ENCODE assay signal across 8 cellular contexts in the genomic region with DNA sequence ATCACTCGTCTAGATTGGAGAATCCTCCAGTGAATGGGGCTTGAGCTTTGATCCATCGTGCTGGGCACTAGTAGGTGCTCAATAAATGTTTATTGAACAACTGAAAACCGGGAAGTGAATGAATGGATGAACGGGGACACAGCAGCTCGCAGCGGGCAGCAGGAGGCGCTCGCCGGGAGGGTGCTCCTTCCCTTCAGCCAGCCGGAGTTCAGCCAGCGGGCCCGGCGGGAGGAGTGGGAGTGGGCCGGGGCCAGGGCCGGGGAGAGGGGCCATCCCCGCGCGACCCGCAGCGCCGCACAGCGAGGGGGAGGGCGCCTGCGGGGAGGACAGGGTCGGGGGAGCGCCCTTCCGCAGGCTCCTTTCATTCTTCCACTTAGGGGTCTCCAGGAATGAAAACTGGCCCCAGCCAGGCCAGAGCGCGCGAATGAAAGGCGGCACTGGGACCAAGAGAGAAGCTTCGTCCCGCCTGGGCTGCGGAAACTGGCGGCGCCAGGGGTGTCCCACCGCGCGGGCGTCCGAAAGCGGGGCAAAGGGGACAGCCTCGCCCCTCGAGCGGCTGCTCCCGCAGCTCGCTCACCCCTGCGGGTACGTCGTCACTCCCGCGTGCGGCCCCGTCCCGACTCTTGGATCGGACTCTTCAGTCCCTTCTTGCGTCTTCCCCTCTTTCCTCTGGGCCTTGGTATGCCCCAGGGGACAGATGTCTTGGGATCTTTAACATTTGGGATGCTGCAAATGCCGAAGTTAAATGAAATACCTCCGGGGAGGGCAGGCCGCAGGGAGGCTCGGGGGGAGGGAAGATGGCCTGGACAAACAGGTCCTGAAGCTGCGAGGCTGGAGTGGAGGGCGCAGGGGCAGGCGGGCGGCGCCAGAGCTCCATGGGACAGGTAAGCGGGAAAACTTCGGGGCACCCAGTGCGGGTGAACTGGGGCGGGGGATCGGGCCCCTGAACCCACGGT. TPM values are rescaled to one million over a fixed set of nuclear protein-coding genes. Genes with fewer than 3 reads are reported as not detected.
A peak's percentile ranks its signal among the peaks of the same experiment; 100 is the strongest.
DNase-seq lines count a peak whose midpoint lies in the region; ATAC-seq and TF ChIP-seq lines count a peak whose summit lies in the region.

No MANE protein-coding gene starts in this region.

- H3K9me3 Mint-ChIP-seq in activated naive CD4-positive, alpha-beta T cell treated with anti-CD3 and anti-CD28 coated beads for 36 hours, result no peaks in the 10 kb centered on the region
- no peaks in the 10 kb centered on the region for H3K9me3 Mint-ChIP-seq in activated naive CD4-positive, alpha-beta T cell treated with anti-CD3 and anti-CD28 coated beads, Interleukin-2, amount 50 U/mL, for 72 hours
- H3K9me3 Mint-ChIP-seq in activated CD8-positive, alpha-beta T cell treated with anti-CD3 and anti-CD28 coated beads, Interleukin-2, amount 10 ng/mL, durations not matched to agents 7 days and 5 days (ENCODE audit: insufficient read depth), result no peaks in the 10 kb centered on the region
- H3K9me3 Mint-ChIP-seq in progenitor cell of endocrine pancreas (ENCODE audit: low read depth), result no peaks in the 10 kb centered on the region

- POLR2A ChIA-PET in activated CD8-positive, alpha-beta T cell treated with anti-CD3 and anti-CD28 coated beads, Interleukin-2, amount 10 ng/mL, durations not matched to agents 7 days and 5 days (lab: Charles Lee), result no interaction called here

- H3K4me1 Mint-ChIP-seq in activated naive CD4-positive, alpha-beta T cell treated with anti-CD3 and anti-CD28 coated beads for 36 hours (ENCODE audit: low read depth), result peaks cover 46% of the 10 kb centered on the region
- H3K4me1 Mint-ChIP-seq in activated CD8-positive, alpha-beta T cell treated with anti-CD3 and anti-CD28 coated beads, Interleukin-2, amount 10 ng/mL, durations not matched to agents 7 days and 5 days (ENCODE audit: low read depth), result peaks cover 62% of the 10 kb centered on the region
- H3K4me1 Mint-ChIP-seq in progenitor cell of endocrine pancreas (ENCODE audit: low read depth), result peaks cover 49% of the 10 kb centered on the region

- peaks cover 14% of the 10 kb centered on the region for H3K4me1 ChIP-seq in cardiac muscle cell (ENCODE audit: low read depth)

- CTCF ChIA-PET in activated naive CD4-positive, alpha-beta T cell treated with anti-CD3 and anti-CD28 coated beads for 36 hours (lab: Charles Lee), result interaction anchor here (0.6 to 1.0 kb wide), 4 partner anchors 15 to 129 kb away, joined by 3 to 4 read pairs (median 3); no protein-coding TSS in a partner anchor
- CTCF ChIA-PET in activated CD8-positive, alpha-beta T cell treated with anti-CD3 and anti-CD28 coated beads, Interleukin-2, amount 10 ng/mL, durations not matched to agents 7 days and 5 days (lab: Charles Lee), result interaction anchor here (0.5 to 2.2 kb wide), 5 partner anchors 13 to 81 kb away, joined by 3 to 6 read pairs (median 3); no protein-coding TSS in a partner anchor

- peak overlapping the region; percentile 82 for H3K27ac ChIP-seq in cardiac muscle cell

- peak overlapping the region; percentile 54 for H3K4me3 ChIP-seq in cardiac muscle cell

- DNase-seq in activated naive CD4-positive, alpha-beta T cell treated with anti-CD3 and anti-CD28 coated beads for 36 hours, result peak; percentile 27
- DNase-seq in activated naive CD4-positive, alpha-beta T cell treated with anti-CD3 and anti-CD28 coated beads, Interleukin-2, amount 50 U/mL, for 72 hours (ENCODE audit: low spot score in 2 of 2), result no peak
- DNase-seq in LHCN-M2 (ENCODE audit: low read depth) (peak; percentile 59), cardiac muscle cell (ENCODE audit: low read depth in 1 of 2, low spot score in 1 of 2) (peak; percentile 52 to 78), progenitor cell of endocrine pancreas (ENCODE audit: low spot score, unreplicated experiment) (peak; percentile 66), GM19240 (ENCODE audit: insufficient read length, low spot score) (no peak), NCI-H1436 treated with DMSO at 0.1 percent for 48 hours (lab: John Stamatoyannopoulos, UW) (no peak)
- no peak for DNase-seq in activated CD8-positive, alpha-beta T cell treated with anti-CD3 and anti-CD28 coated beads, Interleukin-2, amount 10 ng/mL, durations not matched to agents 7 days and 5 days

- H3K27me3 Mint-ChIP-seq in activated naive CD4-positive, alpha-beta T cell treated with anti-CD3 and anti-CD28 coated beads for 36 hours (ENCODE audit: low read depth), result peaks cover 36% of the 10 kb centered on the region
- H3K27me3 Mint-ChIP-seq in activated CD8-positive, alpha-beta T cell treated with anti-CD3 and anti-CD28 coated beads, Interleukin-2, amount 10 ng/mL, durations not matched to agents 7 days and 5 days (ENCODE audit: low read depth), result peaks cover 38% of the 10 kb centered on the region
- peaks cover 7% of the 10 kb centered on the region for H3K27me3 Mint-ChIP-seq in progenitor cell of endocrine pancreas

- H3K27ac Mint-ChIP-seq in activated naive CD4-positive, alpha-beta T cell treated with anti-CD3 and anti-CD28 coated beads for 36 hours, result no peak overlapping the region
- H3K27ac Mint-ChIP-seq in activated naive CD4-positive, alpha-beta T cell treated with anti-CD3 and anti-CD28 coated beads, Interleukin-2, amount 50 U/mL, for 72 hours, result no peak overlapping the region
- H3K27ac Mint-ChIP-seq in activated CD8-positive, alpha-beta T cell treated with anti-CD3 and anti-CD28 coated beads, Interleukin-2, amount 10 ng/mL, durations not matched to agents 7 days and 5 days, result no peak overlapping the region
- H3K27ac Mint-ChIP-seq in progenitor cell of endocrine pancreas, result peak overlapping the region; percentile 99

- TF ChIP-seq CTCF in cardiac muscle cell (IDR thresholded peaks at IDR 0.05; ENCODE audit: low read depth, low read length) (peak; percentile 64), progenitor cell of endocrine pancreas (IDR thresholded peaks at IDR 0.05; ENCODE audit: unreplicated experiment) (peak; percentile 77)

- intact Hi-C loops in activated naive CD4-positive, alpha-beta T cell treated with anti-CD3 and anti-CD28 coated beads for 36 hours (cut with micrococcal nuclease), result no loop called here

- no peaks in the 10 kb centered on the region for H3K36me3 Mint-ChIP-seq in activated naive CD4-positive, alpha-beta T cell treated with anti-CD3 and anti-CD28 coated beads for 36 hours (ENCODE audit: low read depth)
- H3K36me3 Mint-ChIP-seq in activated naive CD4-positive, alpha-beta T cell treated with anti-CD3 and anti-CD28 coated beads, Interleukin-2, amount 50 U/mL, for 72 hours, result peaks cover 0 to 4% of the 10 kb centered on the region in 2 donors
- peaks cover 2% of the 10 kb centered on the region for H3K36me3 Mint-ChIP-seq in activated CD8-positive, alpha-beta T cell treated with anti-CD3 and anti-CD28 coated beads, Interleukin-2, amount 10 ng/mL, durations not matched to agents 7 days and 5 days (ENCODE audit: low read depth)
- no peaks in the 10 kb centered on the region for H3K36me3 Mint-ChIP-seq in progenitor cell of endocrine pancreas (ENCODE audit: insufficient read depth)

- no peaks in the 10 kb centered on the region for H3K9me3 ChIP-seq in cardiac muscle cell (ENCODE audit: low read depth)

- H3K27me3 ChIP-seq in cardiac muscle cell, result no peaks in the 10 kb centered on the region

- H3K4me3 Mint-ChIP-seq in activated naive CD4-positive, alpha-beta T cell treated with anti-CD3 and anti-CD28 coated beads for 36 hours, result peak overlapping the region; percentile 52
- peak overlapping the region; percentile 64 for H3K4me3 Mint-ChIP-seq in activated CD8-positive, alpha-beta T cell treated with anti-CD3 and anti-CD28 coated beads, Interleukin-2, amount 10 ng/mL, durations not matched to agents 7 days and 5 days
- peak overlapping the region; percentile 85 for H3K4me3 Mint-ChIP-seq in progenitor cell of endocrine pancreas (ENCODE audit: low read depth)

- no peaks in the 10 kb centered on the region for H3K36me3 ChIP-seq in cardiac muscle cell

- ATAC-seq in activated naive CD4-positive, alpha-beta T cell treated with anti-CD3 and anti-CD28 coated beads, Interleukin-2, amount 50 U/mL, for 72 hours, result no peak
- peak; percentile 8 for ATAC-seq in activated CD8-positive, alpha-beta T cell treated with anti-CD3 and anti-CD28 coated beads, Interleukin-2, amount 10 ng/mL, durations not matched to agents 7 days and 5 days

RNA-seq across cellular contexts. Expression of gene INAVA, which starts 3.6 kb away (rescaled TPM):
- total RNA-seq in activated naive CD4-positive, alpha-beta T cell treated with anti-CD3 and anti-CD28 coated beads for 36 hours, result not detected
- under 1 TPM; 0.09 to 0.88 TPM for total RNA-seq in activated naive CD4-positive, alpha-beta T cell treated with anti-CD3 and anti-CD28 coated beads, Interleukin-2, amount 50 U/mL, for 72 hours
- total RNA-seq in LHCN-M2 (2014; rRNA removed) (0.63 and 1.5 TPM in 2 replicates), cardiac muscle cell (4.9 and 37.8 TPM in 2 replicates), progenitor cell of endocrine pancreas (82.9 and 84.2 TPM in 2 replicates)
- 0.51 TPM for polyA plus RNA-seq in LHCN-M2 (2012)
- under 1 TPM; 0.42 to 0.57 TPM for total RNA-seq in activated CD8-positive, alpha-beta T cell treated with anti-CD3 and anti-CD28 coated beads, Interleukin-2, amount 10 ng/mL, durations not matched to agents 7 days and 5 days
- polyA plus RNA-seq in cardiac muscle cell, result 7.4 and 8.4 TPM in 2 replicates

RNA-seq across cellular contexts. Expression of gene GPR25, which starts 18.3 kb away (rescaled TPM):
- not detected for total RNA-seq in activated naive CD4-positive, alpha-beta T cell treated with anti-CD3 and anti-CD28 coated beads for 36 hours
- total RNA-seq in activated naive CD4-positive, alpha-beta T cell treated with anti-CD3 and anti-CD28 coated beads, Interleukin-2, amount 50 U/mL, for 72 hours, result not detected
- not detected in 2 replicates for total RNA-seq in LHCN-M2 (2014; rRNA removed)
- polyA plus RNA-seq in LHCN-M2 (2012), result not detected
- under 1 TPM; 0.39 to 0.82 TPM for total RNA-seq in activated CD8-positive, alpha-beta T cell treated with anti-CD3 and anti-CD28 coated beads, Interleukin-2, amount 10 ng/mL, durations not matched to agents 7 days and 5 days
- 0.12 TPM in 1 of 2 replicates, not detected in the other for total RNA-seq in cardiac muscle cell
- not detected in 2 replicates for polyA plus RNA-seq in cardiac muscle cell
- total RNA-seq in progenitor cell of endocrine pancreas, result not detected in 2 replicates

Comparison
In these comparisons a context has a peak if more than half of its experiments do, and no peak if none do; other contexts are left out.
1. DNase-seq: peak in activated naive CD4-positive, alpha-beta T cell treated with anti-CD3 and anti-CD28 coated beads for 36 hours (single experiment), LHCN-M2 (single experiment), cardiac muscle cell (2 of 2) and progenitor cell of endocrine pancreas (single experiment); none in activated naive CD4-positive, alpha-beta T cell treated with anti-CD3 and anti-CD28 coated beads, Interleukin-2, amount 50 U/mL, for 72 hours (0 of 2), activated CD8-positive, alpha-beta T cell treated with anti-CD3 and anti-CD28 coated beads, Interleukin-2, amount 10 ng/mL, durations not matched to agents 7 days and 5 days (single experiment), GM19240 (single experiment) and NCI-H1436 treated with DMSO at 0.1 percent for 48 hours (single experiment).
2. Peak in every context shown above with its lines, with median percentiles within 50 percentile points of each other: H3K4me3 Mint-ChIP-seq.